ENCODE assay signal across 15 cellular contexts in genomic region chr2:6657872-6658271, GRCh38.
DNase-seq lines count a peak whose midpoint lies in the region; ATAC-seq and TF ChIP-seq lines count a peak whose summit lies in the region.
"Had no signal": no experiment of that assay in that cellular context is flagged by ENCODE, and none has a peak within 500 bp of the region (broad histone marks: within the 10 kb centered on the region; RNA-seq: fewer than 3 reads in every experiment).

No MANE protein-coding gene starts in this region.

- ATAC-seq in GM18517 (IDR thresholded peaks at IDR 0.05; ENCODE audit: unreplicated experiment) (peak; percentile 92), GM19463 (IDR thresholded peaks at IDR 0.05; ENCODE audit: unreplicated experiment) (peak; percentile 87), HG02970 (IDR thresholded peaks at IDR 0.05; ENCODE audit: low FRiP score, unreplicated experiment) (peak; percentile 51)
- ATAC-seq: heart left ventricle, right lobe of liver had no signal

- H3K4me1 ChIP-seq in Karpas-422 (ENCODE audit: low read length) = no peaks in the 10 kb centered on the region
- H3K4me1 ChIP-seq in A673 (ENCODE audit: insufficient read depth, low read length, poor library complexity, severe bottlenecking) = peaks cover 9% of the 10 kb centered on the region
- H3K4me1 ChIP-seq: heart left ventricle, right lobe of liver had no signal

- H3K27ac ChIP-seq in Karpas-422 (ENCODE audit: low read length) (no peak overlapping the region), A673 (ENCODE audit: low read depth, low read length, poor library complexity, severe bottlenecking) (no peak overlapping the region)
- H3K27ac ChIP-seq: cardiac muscle cell, heart left ventricle, right lobe of liver had no signal

- no TSS peak for BruUV-seq in A673 (replicated peaks; lab: Mats Ljungman, UMichigan)

- DNase-seq in Karpas-422 (no peak), midbrain (lab: John Stamatoyannopoulos, UW) (no peak), A673 (ENCODE audit: low spot score) (no peak), NCI-H2196 (lab: John Stamatoyannopoulos, UW; ENCODE audit: unreplicated experiment) (no peak)
- no peak for DNase-seq in NK-92 treated with Interleukin-12 subunit alpha and Interleukin-12 subunit beta, amount 100 ng/mL, for 24 hours (lab: John Stamatoyannopoulos, UW)
- DNase-seq: activated naive CD4-positive, alpha-beta T cell treated with anti-CD3 and anti-CD28 coated beads for 36 hours; AML-193; heart left ventricle; NCI-H1105; right lobe of liver; RPMI8226 had no signal

- peak overlapping the region; percentile 24 for H3K4me2 ChIP-seq in Karpas-422 (ENCODE audit: low read depth, low read length, poor library complexity, severe bottlenecking)

- POLR2A ChIA-PET in A673 (lab: Charles Lee; ENCODE audit: low non-redundant PET) = no interaction called here

- no peaks in the 10 kb centered on the region for H3K36me3 ChIP-seq in Karpas-422 (ENCODE audit: insufficient read depth, low read length)
- no peaks in the 10 kb centered on the region for H3K36me3 ChIP-seq in A673 (ENCODE audit: insufficient read depth, low read length, poor library complexity, severe bottlenecking)
- H3K36me3 ChIP-seq: cardiac muscle cell, heart left ventricle, right lobe of liver had no signal

- H3K9me2 ChIP-seq in Karpas-422 (replicated peaks; ENCODE audit: insufficient read depth, low read length) = no peaks in the 10 kb centered on the region

- CTCF ChIA-PET in A673 (lab: Charles Lee) = no interaction called here

- H3K4me3 ChIP-seq in Karpas-422 (ENCODE audit: low read length) (no peak overlapping the region), A673 (ENCODE audit: low read depth, low read length, poor library complexity, severe bottlenecking) (no peak overlapping the region)
- H3K4me3 ChIP-seq: cardiac muscle cell, heart left ventricle, right lobe of liver had no signal

- no peaks in the 10 kb centered on the region for H3K79me2 ChIP-seq in Karpas-422 (ENCODE audit: low read length)

- H4K20me1 ChIP-seq in Karpas-422 (ENCODE audit: insufficient read depth, low read depth, low read length) = no peaks in the 10 kb centered on the region

- TF ChIP-seq CTCF in A673 (conservative IDR thresholded peaks at IDR 0.05; ENCODE audit: low read depth, low read length) = no peak

- intact Hi-C loops in A673 (cut with micrococcal nuclease; ENCODE audit: unreplicated experiment) = no loop called here

- H3K9me3 ChIP-seq in Karpas-422 (ENCODE audit: low read length) = no peaks in the 10 kb centered on the region
- no peaks in the 10 kb centered on the region for H3K9me3 ChIP-seq in A673 (ENCODE audit: low read depth, low read length, poor library complexity, severe bottlenecking)
- H3K9me3 ChIP-seq: heart left ventricle, right lobe of liver had no signal

- no peak overlapping the region for H3K9ac ChIP-seq in Karpas-422 (ENCODE audit: low read length)

- H2AFZ ChIP-seq in Karpas-422 (ENCODE audit: low read length) = no peak overlapping the region; the same call in 1 of the 2 replicates

- no peaks in the 10 kb centered on the region for H3K27me3 ChIP-seq in Karpas-422 (ENCODE audit: low read length)
- no peaks in the 10 kb centered on the region for H3K27me3 ChIP-seq in A673 (replicated peaks; ENCODE audit: insufficient read depth, low read depth, low read length, poor library complexity)
- H3K27me3 ChIP-seq: cardiac muscle cell, right lobe of liver had no signal
